ENCODE assay signal across 5 cellular contexts in genomic region chr17:36746654-36747053, GRCh38.
"Had no signal": no experiment of that assay in that cellular context is flagged by ENCODE, and none has a peak within 500 bp of the region (broad histone marks: within the 10 kb centered on the region; RNA-seq: fewer than 3 reads in every experiment).

No MANE protein-coding gene starts in this region.

- H3K36me3 Mint-ChIP-seq: IgD-negative memory B cell had no signal

- H3K9me3 Mint-ChIP-seq: GM23338, H9 had no signal

- H3K4me2 ChIP-seq: GM23338 had no signal

- H3K4me3 ChIP-seq: GM23338 had no signal

- H3K4me3 Mint-ChIP-seq: GM23338, H9, IgD-negative memory B cell had no signal

- DNase-seq: H9, HCEC 1CT had no signal

- H3K27ac Mint-ChIP-seq: GM23338, H9, IgD-negative memory B cell had no signal

- H2AFZ ChIP-seq: GM23338 had no signal

- H3K27ac ChIP-seq: HL-60 had no signal
